Comparison of ENCODE assay signal across 24 cellular contexts in the genomic region with DNA sequence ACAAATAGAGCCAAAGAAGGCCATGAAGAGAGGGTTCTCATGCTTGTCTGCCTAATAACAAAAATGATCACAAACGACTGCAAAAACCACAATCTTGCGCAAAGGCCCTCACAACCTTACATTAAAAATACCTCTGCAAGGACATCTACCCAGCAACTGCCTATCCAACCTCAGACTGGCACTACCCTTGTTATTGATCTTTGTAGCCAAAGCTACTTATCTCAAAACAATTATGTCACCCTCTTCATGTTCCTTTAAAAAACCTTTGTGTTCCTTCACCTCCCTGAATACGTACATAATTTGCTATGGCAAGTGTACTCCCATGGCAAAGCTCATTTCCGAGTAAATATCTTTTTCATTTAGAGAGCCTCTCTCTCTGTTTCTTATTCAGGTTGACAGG. TPM values are rescaled to one million over a fixed set of nuclear protein-coding genes. Genes with fewer than 3 reads are reported as not detected.
DNase-seq lines count a peak whose midpoint lies in the region; ATAC-seq and TF ChIP-seq lines count a peak whose summit lies in the region.
"Had no signal": no experiment of that assay in that cellular context is flagged by ENCODE, and none has a peak within 500 bp of the region (broad histone marks: within the 10 kb centered on the region; RNA-seq: fewer than 3 reads in every experiment).

No MANE protein-coding gene starts in this region.

- no peaks in the 10 kb centered on the region for H3K27me3 Mint-ChIP-seq in activated naive CD4-positive, alpha-beta T cell treated with anti-CD3 and anti-CD28 coated beads, Interleukin-2, amount 50 U/mL, for 24 hours
- H3K27me3 Mint-ChIP-seq in WTC11 (ENCODE audit: low read depth) = no peaks in the 10 kb centered on the region
- H3K27me3 Mint-ChIP-seq: CD4-positive, CD25-positive, alpha-beta regulatory T cell had no signal

- H3K4me1 Mint-ChIP-seq in activated naive CD4-positive, alpha-beta T cell treated with anti-CD3 and anti-CD28 coated beads, Interleukin-2, amount 50 U/mL, for 24 hours = peaks cover 62% of the 10 kb centered on the region
- H3K4me1 Mint-ChIP-seq in WTC11 = peaks cover 40% of the 10 kb centered on the region

- ATAC-seq in activated naive CD4-positive, alpha-beta T cell treated with anti-CD3 and anti-CD28 coated beads, Interleukin-2, amount 50 U/mL, for 72 hours = no peak
- peak; percentile 9 for ATAC-seq in left lung
- ATAC-seq in WTC11 = no peak
- ATAC-seq in HG03039 (IDR thresholded peaks at IDR 0.05; ENCODE audit: unreplicated experiment) = no peak
- ATAC-seq in HG03520 (IDR thresholded peaks at IDR 0.05; ENCODE audit: unreplicated experiment) = no peak
- ATAC-seq: HepG2, K562, PC-3 had no signal

- CTCF ChIA-PET in WTC11 (lab: Charles Lee) = no interaction called here

- no peaks in the 10 kb centered on the region for H3K9me3 Mint-ChIP-seq in activated naive CD4-positive, alpha-beta T cell treated with anti-CD3 and anti-CD28 coated beads, Interleukin-2, amount 50 U/mL, for 24 hours
- H3K9me3 Mint-ChIP-seq in activated naive CD4-positive, alpha-beta T cell treated with anti-CD3 and anti-CD28 coated beads, Interleukin-2, amount 50 U/mL, for 72 hours = no peaks in the 10 kb centered on the region
- H3K9me3 Mint-ChIP-seq in WTC11 = peaks cover 5% of the 10 kb centered on the region; the same call in 1 of the 2 replicates
- H3K9me3 Mint-ChIP-seq: HFFc6 had no signal

- H3K9me3 ChIP-seq in left lung = no peaks in the 10 kb centered on the region

- peaks cover 0 to 7% of the 10 kb centered on the region in 2 donors for H3K4me1 ChIP-seq in left lung

- H3K4me3 Mint-ChIP-seq in activated naive CD4-positive, alpha-beta T cell treated with anti-CD3 and anti-CD28 coated beads, Interleukin-2, amount 50 U/mL, for 24 hours = no peak overlapping the region
- H3K4me3 Mint-ChIP-seq in WTC11 = no peak overlapping the region
- H3K4me3 Mint-ChIP-seq: HFFc6 had no signal

- POLR2A ChIA-PET in WTC11 (lab: Charles Lee) = no interaction called here

- no peaks in the 10 kb centered on the region for H3K36me3 Mint-ChIP-seq in activated naive CD4-positive, alpha-beta T cell treated with anti-CD3 and anti-CD28 coated beads, Interleukin-2, amount 50 U/mL, for 24 hours
- H3K36me3 Mint-ChIP-seq in activated naive CD4-positive, alpha-beta T cell treated with anti-CD3 and anti-CD28 coated beads, Interleukin-2, amount 50 U/mL, for 72 hours = no peaks in the 10 kb centered on the region
- no peaks in the 10 kb centered on the region for H3K36me3 Mint-ChIP-seq in WTC11
- H3K36me3 Mint-ChIP-seq: CD4-positive, CD25-positive, alpha-beta regulatory T cell had no signal

- H3K36me3 ChIP-seq in left lung = no peaks in the 10 kb centered on the region

- no peaks in the 10 kb centered on the region for H3K27me3 ChIP-seq in left lung

- no peak for DNase-seq in activated naive CD4-positive, alpha-beta T cell treated with anti-CD3 and anti-CD28 coated beads, Interleukin-2, amount 50 U/mL, for 72 hours (ENCODE audit: low spot score in 2 of 2)
- DNase-seq in NOMO-1 treated with DMSO at 0.1 percent for 48 hours (lab: John Stamatoyannopoulos, UW; ENCODE audit: unreplicated experiment) (peak; percentile 76), left lung (no peak), WTC11 (ENCODE audit: low spot score) (no peak)
- DNase-seq: CD4-positive, CD25-positive, alpha-beta regulatory T cell; EL; GF-D8; H7; HFFc6; NCI-H1417; NCI-H187 treated with DMSO at 0.1 percent for 48 hours; NCI-H2171; NCI-H345; NCI-H524; NCI-H774; PC-3; Right ventricle myocardium superior had no signal

- intact Hi-C loops in left lung (cut with DNase I) = no loop called here

- no peak overlapping the region for H3K4me3 ChIP-seq in left lung
- H3K4me3 ChIP-seq: K562 had no signal

- H3K27ac ChIP-seq in left lung = no peak overlapping the region
- H3K27ac ChIP-seq: HL-60 had no signal

- H3K27ac Mint-ChIP-seq in activated naive CD4-positive, alpha-beta T cell treated with anti-CD3 and anti-CD28 coated beads, Interleukin-2, amount 50 U/mL, for 24 hours = peak overlapping the region; percentile 11
- no peak overlapping the region for H3K27ac Mint-ChIP-seq in activated naive CD4-positive, alpha-beta T cell treated with anti-CD3 and anti-CD28 coated beads, Interleukin-2, amount 50 U/mL, for 72 hours
- no peak overlapping the region for H3K27ac Mint-ChIP-seq in WTC11
- H3K27ac Mint-ChIP-seq: HFFc6 had no signal

- TF ChIP-seq CTCF in left lung (IDR thresholded peaks at IDR 0.05) (no peak), WTC11 (IDR thresholded peaks at IDR 0.05) (no peak)

TF ChIP-seq in WTC11, 78 proteins besides CTCF, POLR2A, EP300 and RAD21:
- TF ChIP-seq FOXK1 (CRISPR knock-in tag; IDR thresholded peaks at IDR 0.05) (no peak), NFYB (CRISPR knock-in tag; conservative IDR thresholded peaks at IDR 0.05; ENCODE audit: low read depth) (no peak), KAT7 (CRISPR knock-in tag; IDR thresholded peaks at IDR 0.05; ENCODE audit: borderline replicate concordance) (no peak), TEAD4 (CRISPR knock-in tag; IDR thresholded peaks at IDR 0.05) (no peak), NFE2L1 (CRISPR knock-in tag; IDR thresholded peaks at IDR 0.05) (no peak), ZNF232 (CRISPR knock-in tag; IDR thresholded peaks at IDR 0.05) (no peak), SMAD3 (CRISPR knock-in tag; IDR thresholded peaks at IDR 0.05; ENCODE audit: borderline replicate concordance) (no peak), ESRRA (CRISPR knock-in tag; IDR thresholded peaks at IDR 0.05; ENCODE audit: borderline replicate concordance) (no peak), ZNF423 (CRISPR knock-in tag; IDR thresholded peaks at IDR 0.05) (no peak)
- TF ChIP-seq, protein P1, sequence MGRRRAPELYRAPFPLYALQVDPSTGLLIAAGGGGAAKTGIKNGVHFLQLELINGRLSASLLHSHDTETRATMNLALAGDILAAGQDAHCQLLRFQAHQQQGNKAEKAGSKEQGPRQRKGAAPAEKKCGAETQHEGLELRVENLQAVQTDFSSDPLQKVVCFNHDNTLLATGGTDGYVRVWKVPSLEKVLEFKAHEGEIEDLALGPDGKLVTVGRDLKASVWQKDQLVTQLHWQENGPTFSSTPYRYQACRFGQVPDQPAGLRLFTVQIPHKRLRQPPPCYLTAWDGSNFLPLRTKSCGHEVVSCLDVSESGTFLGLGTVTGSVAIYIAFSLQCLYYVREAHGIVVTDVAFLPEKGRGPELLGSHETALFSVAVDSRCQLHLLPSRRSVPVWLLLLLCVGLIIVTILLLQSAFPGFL (CRISPR knock-in tag; IDR thresholded peaks at IDR 0.05; ENCODE audit: borderline replicate concordance) = no peak
- TF ChIP-seq, protein P2, sequence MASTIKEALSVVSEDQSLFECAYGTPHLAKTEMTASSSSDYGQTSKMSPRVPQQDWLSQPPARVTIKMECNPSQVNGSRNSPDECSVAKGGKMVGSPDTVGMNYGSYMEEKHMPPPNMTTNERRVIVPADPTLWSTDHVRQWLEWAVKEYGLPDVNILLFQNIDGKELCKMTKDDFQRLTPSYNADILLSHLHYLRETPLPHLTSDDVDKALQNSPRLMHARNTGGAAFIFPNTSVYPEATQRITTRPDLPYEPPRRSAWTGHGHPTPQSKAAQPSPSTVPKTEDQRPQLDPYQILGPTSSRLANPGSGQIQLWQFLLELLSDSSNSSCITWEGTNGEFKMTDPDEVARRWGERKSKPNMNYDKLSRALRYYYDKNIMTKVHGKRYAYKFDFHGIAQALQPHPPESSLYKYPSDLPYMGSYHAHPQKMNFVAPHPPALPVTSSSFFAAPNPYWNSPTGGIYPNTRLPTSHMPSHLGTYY (CRISPR knock-in tag; IDR thresholded peaks at IDR 0.05) = no peak
- TF ChIP-seq, protein P3, sequence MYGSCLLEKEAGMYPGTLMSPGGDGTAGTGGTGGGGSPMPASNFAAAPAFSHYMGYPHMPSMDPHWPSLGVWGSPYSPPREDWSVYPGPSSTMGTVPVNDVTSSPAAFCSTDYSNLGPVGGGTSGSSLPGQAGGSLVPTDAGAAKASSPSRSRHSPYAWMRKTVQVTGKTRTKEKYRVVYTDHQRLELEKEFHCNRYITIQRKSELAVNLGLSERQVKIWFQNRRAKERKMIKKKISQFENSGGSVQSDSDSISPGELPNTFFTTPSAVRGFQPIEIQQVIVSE (CRISPR knock-in tag; IDR thresholded peaks at IDR 0.05; ENCODE audit: borderline replicate concordance) = no peak
- TF ChIP-seq, protein P4, sequence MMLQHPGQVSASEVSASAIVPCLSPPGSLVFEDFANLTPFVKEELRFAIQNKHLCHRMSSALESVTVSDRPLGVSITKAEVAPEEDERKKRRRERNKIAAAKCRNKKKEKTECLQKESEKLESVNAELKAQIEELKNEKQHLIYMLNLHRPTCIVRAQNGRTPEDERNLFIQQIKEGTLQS (CRISPR knock-in tag; conservative IDR thresholded peaks at IDR 0.05) = no peak
- TF ChIP-seq, protein P5, sequence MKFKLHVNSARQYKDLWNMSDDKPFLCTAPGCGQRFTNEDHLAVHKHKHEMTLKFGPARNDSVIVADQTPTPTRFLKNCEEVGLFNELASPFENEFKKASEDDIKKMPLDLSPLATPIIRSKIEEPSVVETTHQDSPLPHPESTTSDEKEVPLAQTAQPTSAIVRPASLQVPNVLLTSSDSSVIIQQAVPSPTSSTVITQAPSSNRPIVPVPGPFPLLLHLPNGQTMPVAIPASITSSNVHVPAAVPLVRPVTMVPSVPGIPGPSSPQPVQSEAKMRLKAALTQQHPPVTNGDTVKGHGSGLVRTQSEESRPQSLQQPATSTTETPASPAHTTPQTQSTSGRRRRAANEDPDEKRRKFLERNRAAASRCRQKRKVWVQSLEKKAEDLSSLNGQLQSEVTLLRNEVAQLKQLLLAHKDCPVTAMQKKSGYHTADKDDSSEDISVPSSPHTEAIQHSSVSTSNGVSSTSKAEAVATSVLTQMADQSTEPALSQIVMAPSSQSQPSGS (CRISPR knock-in tag; IDR thresholded peaks at IDR 0.05; ENCODE audit: borderline replicate concordance, low read depth) = no peak

RNA-seq across cellular contexts. Expression of a gene that starts 44.1 kb away (rescaled TPM):
- under 1 TPM in 1 of 2 donors, not detected in 1; 0.16 TPM for total RNA-seq in activated naive CD4-positive, alpha-beta T cell treated with anti-CD3 and anti-CD28 coated beads, Interleukin-2, amount 50 U/mL, for 72 hours
- total RNA-seq in left lung = 10 to 100 TPM; 23.2 to 48.4 TPM
- 0.94 to 1.6 TPM (median 1.2 TPM) in 3 replicates for total RNA-seq in WTC11 (2021)
- total RNA-seq: HepG2, HFFc6, HT-29 had no signal
